ENCODE assay signal across 17 cellular contexts in genomic region chrX:120264315-120264714, GRCh38. TPM values are rescaled to one million over a fixed set of nuclear protein-coding genes. Genes with fewer than 3 reads are reported as not detected.
"Had no signal": no experiment of that assay in that cellular context is flagged by ENCODE, and none has a peak within 500 bp of the region (broad histone marks: within the 10 kb centered on the region; RNA-seq: fewer than 3 reads in every experiment).

No MANE protein-coding gene starts in this region.

- H3K4me1 Mint-ChIP-seq: activated CD8-positive, alpha-beta memory T cell treated with anti-CD3 and anti-CD28 coated beads, Interleukin-2, amount 10 ng/mL, durations not matched to agents 7 days and 5 days; nephron progenitor cell had no signal

- DNase-seq: activated CD4-positive, alpha-beta memory T cell treated with anti-CD3 and anti-CD28 coated beads, Interleukin-2, amount 10 ng/mL, durations not matched to agents 7 days and 5 days; activated CD4-positive, alpha-beta T cell treated with anti-CD3 and anti-CD28 coated beads for 48 hours; activated CD4-positive, CD25-positive, alpha-beta regulatory T cell; activated CD8-positive, alpha-beta memory T cell treated with anti-CD3 and anti-CD28 coated beads, Interleukin-2, amount 10 ng/mL, durations not matched to agents 7 days and 5 days; activated naive CD4-positive, alpha-beta T cell treated with anti-CD3 and anti-CD28 coated beads for 36 hours; body of pancreas; caudate nucleus; dorsolateral prefrontal cortex; foreskin keratinocyte; glutamatergic neuron; hippocampal formation; nephron progenitor cell; nucleus accumbens; stimulated activated naive CD4-positive, alpha-beta T cell had no signal

- H3K27ac Mint-ChIP-seq: activated CD4-positive, alpha-beta memory T cell treated with anti-CD3 and anti-CD28 coated beads, Interleukin-2, amount 10 ng/mL, durations not matched to agents 7 days and 5 days; activated CD8-positive, alpha-beta memory T cell treated with anti-CD3 and anti-CD28 coated beads, Interleukin-2, amount 10 ng/mL, durations not matched to agents 7 days and 5 days; activated naive CD4-positive, alpha-beta T cell treated with anti-CD3 and anti-CD28 coated beads for 36 hours; nephron progenitor cell had no signal

- H3K36me3 Mint-ChIP-seq: activated CD8-positive, alpha-beta memory T cell treated with anti-CD3 and anti-CD28 coated beads, Interleukin-2, amount 10 ng/mL, durations not matched to agents 7 days and 5 days had no signal

- ATAC-seq: activated CD8-positive, alpha-beta memory T cell treated with anti-CD3 and anti-CD28 coated beads, Interleukin-2, amount 10 ng/mL, durations not matched to agents 7 days and 5 days; body of pancreas; foreskin keratinocyte had no signal

- H3K4me1 ChIP-seq: body of pancreas had no signal

- H3K27me3 ChIP-seq: body of pancreas, foreskin keratinocyte had no signal

- H3K4me3 ChIP-seq: body of pancreas, dorsolateral prefrontal cortex had no signal

- H3K9me3 ChIP-seq: body of pancreas had no signal

- H3K9me3 Mint-ChIP-seq: activated CD4-positive, alpha-beta memory T cell treated with anti-CD3 and anti-CD28 coated beads, Interleukin-2, amount 10 ng/mL, durations not matched to agents 7 days and 5 days; activated naive CD4-positive, alpha-beta T cell treated with anti-CD3 and anti-CD28 coated beads for 36 hours had no signal

- H3K27me3 Mint-ChIP-seq: activated CD4-positive, alpha-beta memory T cell treated with anti-CD3 and anti-CD28 coated beads, Interleukin-2, amount 10 ng/mL, durations not matched to agents 7 days and 5 days; activated CD8-positive, alpha-beta memory T cell treated with anti-CD3 and anti-CD28 coated beads, Interleukin-2, amount 10 ng/mL, durations not matched to agents 7 days and 5 days had no signal

- H3K4me3 Mint-ChIP-seq: activated CD4-positive, alpha-beta memory T cell treated with anti-CD3 and anti-CD28 coated beads, Interleukin-2, amount 10 ng/mL, durations not matched to agents 7 days and 5 days; activated CD8-positive, alpha-beta memory T cell treated with anti-CD3 and anti-CD28 coated beads, Interleukin-2, amount 10 ng/mL, durations not matched to agents 7 days and 5 days; activated naive CD4-positive, alpha-beta T cell treated with anti-CD3 and anti-CD28 coated beads for 36 hours; nephron progenitor cell had no signal

- H3K27ac ChIP-seq: body of pancreas, foreskin keratinocyte had no signal

RNA-seq across cellular contexts. Expression of gene TMEM255A, which starts 46.9 kb away (rescaled TPM):
- total RNA-seq: activated CD4-positive, alpha-beta memory T cell treated with anti-CD3 and anti-CD28 coated beads, Interleukin-2, amount 10 ng/mL, durations not matched to agents 7 days and 5 days; activated naive CD4-positive, alpha-beta T cell treated with anti-CD3 and anti-CD28 coated beads for 36 hours; lung microvascular endothelial cell; myocyte; T-helper 2 cell treated with Interferon-gamma antibody and Interleukin-4, amounts not matched to agents 100 ng/mL and 5 ng/mL, for 36 hours had no signal
- polyA plus RNA-seq: foreskin keratinocyte had no signal
